In the genomic region with DNA sequence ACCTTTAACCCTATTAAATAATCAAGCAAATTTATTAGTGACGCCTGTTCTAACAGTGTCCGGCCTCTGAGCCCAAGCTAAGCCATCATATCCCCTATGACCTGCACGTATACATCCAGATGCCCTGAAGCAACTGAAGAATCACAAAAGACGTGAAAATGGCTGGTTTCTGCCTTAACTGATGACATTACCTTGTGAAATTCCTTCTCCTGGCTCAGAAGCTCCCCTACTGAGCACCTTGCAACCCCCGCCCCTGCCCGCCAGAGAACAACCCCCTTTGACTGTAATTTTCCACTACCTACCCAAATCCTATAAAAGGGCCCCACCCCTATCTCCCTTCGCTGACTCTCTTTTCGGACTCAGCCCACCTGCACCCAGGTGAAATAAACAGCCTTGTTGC, we compare ENCODE assay signal across 15 cellular contexts. TPM values are rescaled to one million over a fixed set of nuclear protein-coding genes. Genes with fewer than 3 reads are reported as not detected.
"Had no signal": no experiment of that assay in that cellular context is flagged by ENCODE, and none has a peak within 500 bp of the region (broad histone marks: within the 10 kb centered on the region; RNA-seq: fewer than 3 reads in every experiment).

No MANE protein-coding gene starts in this region.

RNA-seq across cellular contexts. Expression of gene ALOX15B, which starts 23.0 kb away (rescaled TPM):
- total RNA-seq: activated CD4-positive, alpha-beta T cell treated with anti-CD3 and anti-CD28 coated beads, Interleukin-2, amount 10 ng/mL, durations not matched to agents 7 days and 5 days; activated CD8-positive, alpha-beta T cell treated with anti-CD3 and anti-CD28 coated beads, Interleukin-2, amount 10 ng/mL, durations not matched to agents 7 days and 5 days; activated naive CD8-positive, alpha-beta T cell treated with anti-CD3 and anti-CD28 coated beads, Interleukin-2, amount 10 ng/mL, durations not matched to agents 7 days and 5 days; activated T-helper 2 cell treated with anti-CD3 and anti-CD28 coated beads, Interferon-gamma antibody, Interleukin-2, Interleukin-4, amounts not matched to agents 10 μg/mL and 5 μg/mL and 100 μg/mL, durations not matched to agents 14 hours and 24 hours and 36 hours; cardiac septum; NCI-H460; RPMI7951; SJCRH30; T-helper 1 cell treated with Interleukin-12 subunit alpha and Interleukin-12 subunit beta and Interleukin-4 antibody, amounts not matched to agents 30 ng/mL and 1 ng/mL, for 36 hours; T-helper 2 cell treated with Interferon-gamma antibody and Interleukin-4, amounts not matched to agents 100 ng/mL and 5 ng/mL, for 36 hours had no signal

RNA-seq across cellular contexts. Expression of gene ALOX12B, which starts 25.7 kb away (rescaled TPM):
- total RNA-seq: ascending aorta; body of pancreas; breast epithelium; cardiac septum; RPMI7951; SJCRH30; T-helper 1 cell treated with Interleukin-12 subunit alpha and Interleukin-12 subunit beta and Interleukin-4 antibody, amounts not matched to agents 30 ng/mL and 1 ng/mL, for 36 hours; T-helper 2 cell treated with Interferon-gamma antibody and Interleukin-4, amounts not matched to agents 100 ng/mL and 5 ng/mL, for 36 hours had no signal

RNA-seq across cellular contexts. Expression of gene ALOXE3, which starts 56.5 kb away (rescaled TPM):
- total RNA-seq: activated CD4-positive, alpha-beta T cell treated with anti-CD3 and anti-CD28 coated beads, Interleukin-2, amount 10 ng/mL, durations not matched to agents 7 days and 5 days; activated CD8-positive, alpha-beta T cell treated with anti-CD3 and anti-CD28 coated beads, Interleukin-2, amount 10 ng/mL, durations not matched to agents 7 days and 5 days; activated naive CD8-positive, alpha-beta T cell treated with anti-CD3 and anti-CD28 coated beads, Interleukin-2, amount 10 ng/mL, durations not matched to agents 7 days and 5 days; activated T-helper 2 cell treated with anti-CD3 and anti-CD28 coated beads, Interferon-gamma antibody, Interleukin-2, Interleukin-4, amounts not matched to agents 10 μg/mL and 5 μg/mL and 100 μg/mL, durations not matched to agents 14 hours and 24 hours and 36 hours; ascending aorta; body of pancreas; cardiac septum; LHCN-M2; NCI-H460; SJCRH30; T-helper 1 cell treated with Interleukin-12 subunit alpha and Interleukin-12 subunit beta and Interleukin-4 antibody, amounts not matched to agents 30 ng/mL and 1 ng/mL, for 36 hours; T-helper 2 cell treated with Interferon-gamma antibody and Interleukin-4, amounts not matched to agents 100 ng/mL and 5 ng/mL, for 36 hours had no signal

RNA-seq across cellular contexts. Expression of gene GUCY2D, which starts 59.4 kb away (rescaled TPM):
- total RNA-seq: activated CD4-positive, alpha-beta T cell treated with anti-CD3 and anti-CD28 coated beads for 36 hours; activated CD4-positive, alpha-beta T cell treated with anti-CD3 and anti-CD28 coated beads, Interleukin-2, amount 10 ng/mL, durations not matched to agents 7 days and 5 days; activated CD8-positive, alpha-beta T cell treated with anti-CD3 and anti-CD28 coated beads, Interleukin-2, amount 10 ng/mL, durations not matched to agents 7 days and 5 days; activated naive CD8-positive, alpha-beta T cell treated with anti-CD3 and anti-CD28 coated beads, Interleukin-2, amount 10 ng/mL, durations not matched to agents 7 days and 5 days; activated T-helper 2 cell treated with anti-CD3 and anti-CD28 coated beads, Interferon-gamma antibody, Interleukin-2, Interleukin-4, amounts not matched to agents 10 μg/mL and 5 μg/mL and 100 μg/mL, durations not matched to agents 14 hours and 24 hours and 36 hours; ascending aorta; body of pancreas; cardiac septum; LHCN-M2; RPMI7951; SJCRH30; T-helper 1 cell treated with Interleukin-12 subunit alpha and Interleukin-12 subunit beta and Interleukin-4 antibody, amounts not matched to agents 30 ng/mL and 1 ng/mL, for 36 hours had no signal
